23 cellular contexts compared by ENCODE assay signal in genomic region chr5:76688836-76689235, GRCh38. TPM values are rescaled to one million over a fixed set of nuclear protein-coding genes. Genes with fewer than 3 reads are reported as not detected.
DNase-seq lines count a peak whose midpoint lies in the region; ATAC-seq and TF ChIP-seq lines count a peak whose summit lies in the region.
"Had no signal": no experiment of that assay in that cellular context is flagged by ENCODE, and none has a peak within 500 bp of the region (broad histone marks: within the 10 kb centered on the region; RNA-seq: fewer than 3 reads in every experiment).

No MANE protein-coding gene starts in this region.

- WGBS in heart left ventricle, 4 donors = 84 to 97% (median 92%) methylated on average over 3 of the region's 3 CpGs

- H3K27ac Mint-ChIP-seq in MCF 10A (ENCODE audit: low read depth, unreplicated experiment) = peak overlapping the region; percentile 36
- H3K27ac Mint-ChIP-seq in activated CD4-positive, alpha-beta T cell treated with anti-CD3 and anti-CD28 coated beads, Interleukin-2, amount 10 ng/mL, durations not matched to agents 24 days and 14 days = no peak overlapping the region
- H3K27ac Mint-ChIP-seq: activated CD4-positive, alpha-beta memory T cell treated with anti-CD3 and anti-CD28 coated beads, Interleukin-2, amount 10 ng/mL, durations not matched to agents 7 days and 5 days; activated naive CD4-positive, alpha-beta T cell treated with anti-CD3 and anti-CD28 coated beads, Interleukin-2, amount 50 U/mL, for 24 hours; activated T-cell treated with anti-CD3 and anti-CD28 coated beads, Interleukin-2, amount 50 U/mL, for 24 hours had no signal

- H3K4me1 Mint-ChIP-seq in MCF 10A (ENCODE audit: insufficient read depth, unreplicated experiment) = peaks cover 34% of the 10 kb centered on the region
- H3K4me1 Mint-ChIP-seq in activated CD4-positive, alpha-beta T cell treated with anti-CD3 and anti-CD28 coated beads, Interleukin-2, amount 10 ng/mL, durations not matched to agents 24 days and 14 days = peaks cover 20% of the 10 kb centered on the region
- H3K4me1 Mint-ChIP-seq: activated naive CD4-positive, alpha-beta T cell treated with anti-CD3 and anti-CD28 coated beads, Interleukin-2, amount 50 U/mL, for 24 hours had no signal

- H3K4me1 ChIP-seq in breast epithelium (peaks cover 0 to 4% of the 10 kb centered on the region in 2 donors), heart left ventricle (peaks cover 0 to 47% (median 20%) of the 10 kb centered on the region in 12 donors)
- H3K4me1 ChIP-seq: parathyroid adenoma had no signal

- no peaks in the 10 kb centered on the region for H3K27me3 Mint-ChIP-seq in MCF 10A (ENCODE audit: insufficient read depth, unreplicated experiment)
- no peaks in the 10 kb centered on the region for H3K27me3 Mint-ChIP-seq in activated CD4-positive, alpha-beta T cell treated with anti-CD3 and anti-CD28 coated beads, Interleukin-2, amount 10 ng/mL, durations not matched to agents 24 days and 14 days
- H3K27me3 Mint-ChIP-seq: activated CD4-positive, alpha-beta memory T cell treated with anti-CD3 and anti-CD28 coated beads, Interleukin-2, amount 10 ng/mL, durations not matched to agents 7 days and 5 days; activated naive CD4-positive, alpha-beta T cell treated with anti-CD3 and anti-CD28 coated beads, Interleukin-2, amount 50 U/mL, for 24 hours; activated T-cell treated with anti-CD3 and anti-CD28 coated beads, Interleukin-2, amount 50 U/mL, for 24 hours had no signal

- H3K36me3 Mint-ChIP-seq in MCF 10A (ENCODE audit: insufficient read depth, unreplicated experiment) = no peaks in the 10 kb centered on the region
- peaks cover 61% of the 10 kb centered on the region for H3K36me3 Mint-ChIP-seq in activated CD4-positive, alpha-beta T cell treated with anti-CD3 and anti-CD28 coated beads, Interleukin-2, amount 10 ng/mL, durations not matched to agents 24 days and 14 days (ENCODE audit: low read depth)

- H3K36me3 ChIP-seq in breast epithelium = no peaks in the 10 kb centered on the region
- H3K36me3 ChIP-seq in heart left ventricle = peaks cover 0 to 18% (median 0%) of the 10 kb centered on the region in 9 donors
- H3K36me3 ChIP-seq: thoracic aorta had no signal

- H3K4me3 ChIP-seq in breast epithelium (no peak overlapping the region), heart left ventricle (no peak overlapping the region)
- H3K4me3 ChIP-seq: skin epidermis, thoracic aorta had no signal

- ATAC-seq in heart left ventricle = no peak
- ATAC-seq: left ventricle myocardium superior had no signal

- intact Hi-C loops in MCF 10A (cut with micrococcal nuclease) (no loop called here), breast epithelium (cut with DNase I; ENCODE audit: low total_unique reads) (no loop called here), heart left ventricle (cut with DNase I) (no loop called here)
- intact Hi-C loops in activated CD4-positive, alpha-beta T cell treated with anti-CD3 and anti-CD28 coated beads, Interleukin-2, amount 10 ng/mL, durations not matched to agents 24 days and 14 days (cut with micrococcal nuclease) = no loop called here

- H3K9me3 Mint-ChIP-seq in MCF 10A (ENCODE audit: unreplicated experiment) = no peaks in the 10 kb centered on the region
- H3K9me3 Mint-ChIP-seq in activated CD4-positive, alpha-beta T cell treated with anti-CD3 and anti-CD28 coated beads, Interleukin-2, amount 10 ng/mL, durations not matched to agents 24 days and 14 days = no peaks in the 10 kb centered on the region
- H3K9me3 Mint-ChIP-seq: activated CD4-positive, alpha-beta memory T cell treated with anti-CD3 and anti-CD28 coated beads, Interleukin-2, amount 10 ng/mL, durations not matched to agents 7 days and 5 days; activated naive CD4-positive, alpha-beta T cell treated with anti-CD3 and anti-CD28 coated beads, Interleukin-2, amount 50 U/mL, for 24 hours; activated T-cell treated with anti-CD3 and anti-CD28 coated beads, Interleukin-2, amount 50 U/mL, for 24 hours had no signal

- CTCF ChIA-PET in MCF 10A (lab: Yijun Ruan, JAX) = interaction anchor here (2.1 kb wide), 1 partner anchor 86 kb away, joined by 15 read pairs; no protein-coding TSS in a partner anchor

- DNase-seq in MCF 10A (ENCODE audit: unreplicated experiment) (no peak), breast epithelium (ENCODE audit: low spot score in 2 of 2) (no peak), cerebellar cortex (ENCODE audit: low spot score) (peak; percentile 88), kidney glomerular epithelial cell (lab: John Stamatoyannopoulos, UW) (peak; percentile 82), DMS53 (lab: John Stamatoyannopoulos, UW) (no peak), heart left ventricle (no peak), SHP77 treated with DMSO at 0.1 percent for 48 hours (lab: John Stamatoyannopoulos, UW) (no peak)
- DNase-seq in activated CD4-positive, alpha-beta T cell treated with anti-CD3 and anti-CD28 coated beads, Interleukin-2, amount 10 ng/mL, durations not matched to agents 24 days and 14 days = no peak
- DNase-seq: activated CD4-positive, alpha-beta memory T cell treated with anti-CD3 and anti-CD28 coated beads, Interleukin-2, amount 10 ng/mL, durations not matched to agents 7 days and 5 days; activated T-cell treated with anti-CD3 and anti-CD28 coated beads, Interleukin-2, amount 50 U/mL, for 24 hours; C1 segment of cervical spinal cord; DMS79; left ventricle myocardium superior; NCI-H1436; NCI-H2227 treated with DMSO at 0.1 percent for 48 hours; RPMI8226; T-helper 1 cell had no signal

- TF ChIP-seq POLR2A in breast epithelium (IDR thresholded peaks at IDR 0.05) (no peak), heart left ventricle (IDR thresholded peaks at IDR 0.05) (no peak)

- H3K4me3 Mint-ChIP-seq in MCF 10A (ENCODE audit: unreplicated experiment) = no peak overlapping the region
- H3K4me3 Mint-ChIP-seq in activated CD4-positive, alpha-beta T cell treated with anti-CD3 and anti-CD28 coated beads, Interleukin-2, amount 10 ng/mL, durations not matched to agents 24 days and 14 days = no peak overlapping the region
- H3K4me3 Mint-ChIP-seq: activated CD4-positive, alpha-beta memory T cell treated with anti-CD3 and anti-CD28 coated beads, Interleukin-2, amount 10 ng/mL, durations not matched to agents 7 days and 5 days; activated naive CD4-positive, alpha-beta T cell treated with anti-CD3 and anti-CD28 coated beads, Interleukin-2, amount 50 U/mL, for 24 hours; activated T-cell treated with anti-CD3 and anti-CD28 coated beads, Interleukin-2, amount 50 U/mL, for 24 hours had no signal

- TF ChIP-seq CTCF in MCF 10A (IDR thresholded peaks at IDR 0.05; ENCODE audit: unreplicated experiment) = no peak
- no peak for TF ChIP-seq CTCF in breast epithelium (IDR thresholded peaks at IDR 0.05)
- TF ChIP-seq CTCF in heart left ventricle (IDR thresholded peaks at IDR 0.05) = no peak

- H3K27me3 ChIP-seq in breast epithelium (no peaks in the 10 kb centered on the region), heart left ventricle (no peaks in the 10 kb centered on the region)

- H3K27ac ChIP-seq in breast epithelium = no peak overlapping the region
- H3K27ac ChIP-seq in heart left ventricle = peak overlapping the region in 3 of 12 donors; percentile 35 to 84 (median 71)
- H3K27ac ChIP-seq: 22Rv1, parathyroid adenoma, VCaP had no signal

- POLR2A ChIA-PET in MCF 10A (lab: Yijun Ruan, JAX) = interaction anchor here (1.6 kb wide), 1 partner anchor 12 kb away, joined by 4 read pairs; no protein-coding TSS in a partner anchor

- BruUV-seq in MCF 10A (replicated peaks; lab: Mats Ljungman, UMichigan) = no TSS peak

- H3K9me3 ChIP-seq in breast epithelium (no peaks in the 10 kb centered on the region), heart left ventricle (no peaks in the 10 kb centered on the region)
- H3K9me3 ChIP-seq: thoracic aorta had no signal

RNA-seq across cellular contexts. Expression of gene F2R, which starts 27.1 kb away (rescaled TPM):
- 17.3 and 17.6 TPM in 2 replicates for total RNA-seq in MCF 10A (2022)
- 10 to 100 TPM; 15.1 to 39.4 (median 27.2) TPM for total RNA-seq in breast epithelium
- total RNA-seq in heart left ventricle = 10 to 100 TPM in 7 of 9 donors, 1 to 10 TPM in 2; 8.6 to 28.2 (median 13.6) TPM
- 10 to 100 TPM in 1 of 2 donors, 1 to 10 TPM in 1; 2.5 to 19.3 TPM for polyA plus RNA-seq in heart left ventricle
- 2.3 and 2.9 TPM in 2 replicates for total RNA-seq in activated CD4-positive, alpha-beta T cell treated with anti-CD3 and anti-CD28 coated beads, Interleukin-2, amount 10 ng/mL, durations not matched to agents 24 days and 14 days

Comparison
In these comparisons a context has a peak if more than half of its experiments do, and no peak if none do; other contexts are left out.
1. DNase-seq: peak in cerebellar cortex (single experiment) and kidney glomerular epithelial cell (single experiment); none in MCF 10A (single experiment), breast epithelium (0 of 2), DMS53 (single experiment), heart left ventricle (0 of 5), activated CD4-positive, alpha-beta T cell treated with anti-CD3 and anti-CD28 coated beads, Interleukin-2, amount 10 ng/mL, durations not matched to agents 24 days and 14 days (single experiment) and SHP77 treated with DMSO at 0.1 percent for 48 hours (single experiment).